ENCODE assay signal across 8 cellular contexts in genomic region chr17:81967533-81968395, GRCh38. TPM values are rescaled to one million over a fixed set of nuclear protein-coding genes. Genes with fewer than 3 reads are reported as not detected.
DNase-seq lines count a peak whose midpoint lies in the region; ATAC-seq and TF ChIP-seq lines count a peak whose summit lies in the region.

No MANE protein-coding gene starts in this region.

- TF ChIP-seq EP300 in neural cell (conservative IDR thresholded peaks at IDR 0.05; ENCODE audit: poor library complexity, severe bottlenecking) = no peak

- H3K79me2 ChIP-seq in fibroblast of lung (ENCODE audit: control insufficient read depth, insufficient read depth, low read length) = no peaks in the 10 kb centered on the region
- no peaks in the 10 kb centered on the region for H3K79me2 ChIP-seq in neural cell (replicated peaks; ENCODE audit: insufficient read depth, low read length)

- peak overlapping the region; percentile 68 to 86 (median 74) for H3K27ac Mint-ChIP-seq in CD4-positive, CD25-positive, alpha-beta regulatory T cell
- peak overlapping the region; percentile 86 for H3K27ac Mint-ChIP-seq in activated T-cell treated with anti-CD3 and anti-CD28 coated beads, Interleukin-2, amount 50 U/mL, for 24 hours

- H3K4me1 Mint-ChIP-seq in CD4-positive, CD25-positive, alpha-beta regulatory T cell = peaks cover 0 to 28% (median 5%) of the 10 kb centered on the region in 4 donors
- H3K4me1 Mint-ChIP-seq in activated T-cell treated with anti-CD3 and anti-CD28 coated beads, Interleukin-2, amount 50 U/mL, for 24 hours (ENCODE audit: low read depth) = peaks cover 13% of the 10 kb centered on the region

- no peaks in the 10 kb centered on the region for H3K36me3 ChIP-seq in CD4-positive, CD25-positive, alpha-beta regulatory T cell (ENCODE audit: control insufficient read depth, insufficient read depth, low read length)
- H3K36me3 ChIP-seq in fibroblast of lung (ENCODE audit: control insufficient read depth, insufficient read depth, low read length) = no peaks in the 10 kb centered on the region
- H3K36me3 ChIP-seq in neural cell (ENCODE audit: insufficient read depth, low read length) = no peaks in the 10 kb centered on the region

- H3K9me3 Mint-ChIP-seq in CD4-positive, CD25-positive, alpha-beta regulatory T cell = no peaks in the 10 kb centered on the region
- H3K9me3 Mint-ChIP-seq in activated T-cell treated with anti-CD3 and anti-CD28 coated beads, Interleukin-2, amount 50 U/mL, for 24 hours = no peaks in the 10 kb centered on the region

- H2AFZ ChIP-seq in fibroblast of lung (ENCODE audit: low read length) = no peak overlapping the region
- no peak overlapping the region for H2AFZ ChIP-seq in neural cell (ENCODE audit: low read depth, low read length)

- H3K4me3 ChIP-seq in CD4-positive, CD25-positive, alpha-beta regulatory T cell (ENCODE audit: low read depth, low read length) = peak overlapping the region; percentile 3
- peak overlapping the region in 1 of 4 experiments; percentile 10 for H3K4me3 ChIP-seq in fibroblast of lung (replicated peaks in 1 of 4; ENCODE audit: control extremely low read depth in 1 of 4, insufficient read depth in 1 of 4, low read depth in 3 of 4, low read length in 4 of 4)
- peak overlapping the region; percentile 43 for H3K4me3 ChIP-seq in neural cell (ENCODE audit: low read length)

- H3K27me3 ChIP-seq in CD4-positive, CD25-positive, alpha-beta regulatory T cell (ENCODE audit: control insufficient read depth, insufficient read depth, low read length) = no peaks in the 10 kb centered on the region
- H3K27me3 ChIP-seq in fibroblast of lung (ENCODE audit: control insufficient read depth, insufficient read depth, low read length) (peaks cover 5% of the 10 kb centered on the region), neural cell (ENCODE audit: insufficient read depth, low read depth, low read length) (peaks cover 14% of the 10 kb centered on the region)

- H3K27ac ChIP-seq in CD4-positive, CD25-positive, alpha-beta regulatory T cell (ENCODE audit: insufficient read depth, low read length, poor library complexity, severe bottlenecking) = peak overlapping the region; percentile 51
- H3K27ac ChIP-seq in fibroblast of lung (ENCODE audit: insufficient read depth, low read length) = no peak overlapping the region
- no peak overlapping the region for H3K27ac ChIP-seq in neural cell (ENCODE audit: low read length)

- TF ChIP-seq RAD21 in neural cell (conservative IDR thresholded peaks at IDR 0.05) = no peak

- peaks cover 28% of the 10 kb centered on the region for H3K4me1 ChIP-seq in CD4-positive, CD25-positive, alpha-beta regulatory T cell (ENCODE audit: control insufficient read depth, insufficient read depth, low read length, poor library complexity, severe bottlenecking)
- H3K4me1 ChIP-seq in fibroblast of lung (ENCODE audit: control insufficient read depth, extremely low read depth, insufficient read depth, low read length) = peaks cover 8% of the 10 kb centered on the region

- H3K4me3 Mint-ChIP-seq in CD4-positive, CD25-positive, alpha-beta regulatory T cell = peak overlapping the region; percentile 66 to 90 (median 78)
- H3K4me3 Mint-ChIP-seq in activated T-cell treated with anti-CD3 and anti-CD28 coated beads, Interleukin-2, amount 50 U/mL, for 24 hours = peak overlapping the region; percentile 65

- H3K9me3 ChIP-seq in CD4-positive, CD25-positive, alpha-beta regulatory T cell (ENCODE audit: control insufficient read depth in 2 of 2, low read length in 2 of 2) = no peaks in the 10 kb centered on the region
- H3K9me3 ChIP-seq in fibroblast of lung (ENCODE audit: control insufficient read depth, insufficient read depth, low read depth, low read length) (no peaks in the 10 kb centered on the region), neural cell (ENCODE audit: low read length) (no peaks in the 10 kb centered on the region)

- H3K27me3 Mint-ChIP-seq in CD4-positive, CD25-positive, alpha-beta regulatory T cell = peaks cover 16% of the 10 kb centered on the region
- peaks cover 16% of the 10 kb centered on the region for H3K27me3 Mint-ChIP-seq in activated T-cell treated with anti-CD3 and anti-CD28 coated beads, Interleukin-2, amount 50 U/mL, for 24 hours

- H3K36me3 Mint-ChIP-seq in CD4-positive, CD25-positive, alpha-beta regulatory T cell = no peaks in the 10 kb centered on the region
- H3K36me3 Mint-ChIP-seq in activated T-cell treated with anti-CD3 and anti-CD28 coated beads, Interleukin-2, amount 50 U/mL, for 24 hours (ENCODE audit: low read depth) = no peaks in the 10 kb centered on the region

- H3K4me2 ChIP-seq in fibroblast of lung (ENCODE audit: extremely low read depth, insufficient read depth, low read length) (peak overlapping the region; percentile 15), neural cell (ENCODE audit: low read length) (no peak overlapping the region)

- no peak for TF ChIP-seq CTCF in fibroblast of lung (conservative IDR thresholded peaks at IDR 0.05 in 1 of 2, IDR thresholded peaks at IDR 0.05 in 1 of 2; ENCODE audit: low read depth in 1 of 2, low read length in 2 of 2)
- TF ChIP-seq CTCF in neural cell (IDR thresholded peaks at IDR 0.05; ENCODE audit: poor library complexity, severe bottlenecking) = no peak

- H3F3A ChIP-seq in neural cell (ENCODE audit: insufficient read depth, low read length, poor library complexity, severe bottlenecking) = no peaks in the 10 kb centered on the region

- H4K20me1 ChIP-seq in fibroblast of lung (ENCODE audit: control insufficient read depth, extremely low read depth, insufficient read depth, low read length) (no peaks in the 10 kb centered on the region), neural cell (ENCODE audit: insufficient read depth) (no peaks in the 10 kb centered on the region)

- H3K9ac ChIP-seq in fibroblast of lung (ENCODE audit: insufficient read depth, low read length) = no peak overlapping the region
- peak overlapping the region; percentile 16 for H3K9ac ChIP-seq in neural cell (ENCODE audit: low read length)

- ATAC-seq in CD4-positive, CD25-positive, alpha-beta regulatory T cell (ENCODE audit: low read depth in 2 of 2) = peak; percentile 95
- peak; percentile 52 for ATAC-seq in HG02759 (IDR thresholded peaks at IDR 0.05; ENCODE audit: unreplicated experiment)

- DNase-seq in CD4-positive, CD25-positive, alpha-beta regulatory T cell = peak; percentile 80 to 96 (median 83)
- DNase-seq in NOMO-1 treated with DMSO at 0.1 percent for 48 hours (lab: John Stamatoyannopoulos, UW; ENCODE audit: unreplicated experiment) (peak; percentile 91), fibroblast of lung (ENCODE audit: low read depth in 2 of 2) (peak; percentile 61 to 83), COR-L47 (lab: John Stamatoyannopoulos, UW) (no peak)
- DNase-seq in activated T-cell treated with anti-CD3 and anti-CD28 coated beads, Interleukin-2, amount 50 U/mL, for 24 hours = peak; percentile 90
- peak; percentile 87 for DNase-seq in stimulated activated naive CD4-positive, alpha-beta T cell treated with Interleukin-2 at 50 U/mL for 16 hours (lab: John Stamatoyannopoulos, UW)

- H3K9me2 ChIP-seq in neural cell (ENCODE audit: insufficient read depth, low read length) = no peaks in the 10 kb centered on the region

TF ChIP-seq in neural cell, 6 proteins besides CTCF, POLR2A, EP300 and RAD21 (continues in another document):
- no peak for TF ChIP-seq POLR2AphosphoS5 (IDR thresholded peaks at IDR 0.05)
- TF ChIP-seq EZH2 (IDR thresholded peaks at IDR 0.05; ENCODE audit: borderline replicate concordance, insufficient read depth, low read length, poor library complexity, severe bottlenecking) = no peak
- no peak for TF ChIP-seq SMC3 (conservative IDR thresholded peaks at IDR 0.05; ENCODE audit: poor library complexity)
- no peak for TF ChIP-seq MXI1 (conservative IDR thresholded peaks at IDR 0.05; ENCODE audit: poor library complexity, severe bottlenecking)

RNA-seq across cellular contexts. Expression of gene NOTUM, which starts 6.8 kb away (rescaled TPM):
- not detected for total RNA-seq in CD4-positive, CD25-positive, alpha-beta regulatory T cell
- polyA plus RNA-seq in CD4-positive, CD25-positive, alpha-beta regulatory T cell = under 1 TPM in 2 of 4 donors, not detected in 2; 0.09 to 0.17 TPM
- 0.50 and 0.51 TPM in 2 replicates for total RNA-seq in fibroblast of lung
- 0.02 TPM in 2 replicates for polyA plus RNA-seq in fibroblast of lung
- polyA plus RNA-seq in fibroblast of lung (2012) = 0.09 TPM in 1 of 2 replicates, not detected in the other
- polyA minus RNA-seq in fibroblast of lung (ENCODE audit: low replicate concordance) = 0.12 TPM in 1 of 2 replicates, not detected in the other
- 0.12 TPM in 1 of 2 replicates, not detected in the other for polyA plus RNA-seq in neural cell
- polyA minus RNA-seq in neural cell = not detected in 2 replicates

RNA-seq across cellular contexts. Expression of gene ASPSCR1, which starts 9.7 kb away (rescaled TPM):
- 41.4 TPM for total RNA-seq in CD4-positive, CD25-positive, alpha-beta regulatory T cell
- polyA plus RNA-seq in CD4-positive, CD25-positive, alpha-beta regulatory T cell = 10 to 100 TPM; 25.2 to 29.4 (median 28.2) TPM
- 22.3 and 35.7 TPM in 2 replicates for total RNA-seq in fibroblast of lung
- polyA plus RNA-seq in fibroblast of lung = 6.3 and 8.3 TPM in 2 replicates
- 15.6 and 19.2 TPM in 2 replicates for polyA plus RNA-seq in fibroblast of lung (2012)
- 18.5 and 24.8 TPM in 2 replicates for polyA minus RNA-seq in fibroblast of lung (ENCODE audit: low replicate concordance)
- 28.0 and 58.1 TPM in 2 replicates for polyA plus RNA-seq in neural cell
- polyA minus RNA-seq in neural cell = 15.7 and 26.8 TPM in 2 replicates

RNA-seq across cellular contexts. Expression of gene MYADML2, which starts 20.7 kb away (rescaled TPM):
- total RNA-seq in CD4-positive, CD25-positive, alpha-beta regulatory T cell = not detected
- not detected for polyA plus RNA-seq in CD4-positive, CD25-positive, alpha-beta regulatory T cell
- not detected in 2 replicates for total RNA-seq in fibroblast of lung
- polyA plus RNA-seq in fibroblast of lung (not detected in 2 replicates), neural cell (1.1 and 1.2 TPM in 2 replicates)
- 0.06 TPM in 1 of 2 replicates, not detected in the other for polyA plus RNA-seq in fibroblast of lung (2012)
- polyA minus RNA-seq in fibroblast of lung (ENCODE audit: low replicate concordance) (not detected in 2 replicates), neural cell (0.81 and 1.5 TPM in 2 replicates)

RNA-seq across cellular contexts. Expression of gene PYCR1, which starts 30.7 kb away (rescaled TPM):
- 1.1 TPM for total RNA-seq in CD4-positive, CD25-positive, alpha-beta regulatory T cell
- 1 to 10 TPM in 2 of 4 donors, under 1 TPM in 2; 0.54 to 2.2 (median 1.1) TPM for polyA plus RNA-seq in CD4-positive, CD25-positive, alpha-beta regulatory T cell
- total RNA-seq in fibroblast of lung = 73.7 and 102 TPM in 2 replicates
- polyA plus RNA-seq in fibroblast of lung (34.2 and 56.8 TPM in 2 replicates), neural cell (41.7 and 61.0 TPM in 2 replicates)
- polyA plus RNA-seq in fibroblast of lung (2012) = 52.2 and 74.6 TPM in 2 replicates
- polyA minus RNA-seq in fibroblast of lung (ENCODE audit: low replicate concordance) (85.0 and 116 TPM in 2 replicates), neural cell (18.9 and 23.1 TPM in 2 replicates)

RNA-seq across cellular contexts. Expression of gene MAFG, which starts 40.2 kb away (rescaled TPM):
- 14.3 TPM for total RNA-seq in CD4-positive, CD25-positive, alpha-beta regulatory T cell
- 1 to 10 TPM; 2.2 to 3.0 (median 2.6) TPM for polyA plus RNA-seq in CD4-positive, CD25-positive, alpha-beta regulatory T cell
- 18.0 and 20.6 TPM in 2 replicates for total RNA-seq in fibroblast of lung
- polyA plus RNA-seq in fibroblast of lung (11.0 and 11.3 TPM in 2 replicates), neural cell (11.8 and 12.4 TPM in 2 replicates)
- polyA plus RNA-seq in fibroblast of lung (2012) = 12.8 and 13.4 TPM in 2 replicates
- polyA minus RNA-seq in fibroblast of lung (ENCODE audit: low replicate concordance) (18.5 and 20.1 TPM in 2 replicates), neural cell (13.5 and 14.4 TPM in 2 replicates)
